In genomic region chr1:159916240-159917051, GRCh38 we compare ENCODE assay signal across 8 cellular contexts. TPM values are rescaled to one million over a fixed set of nuclear protein-coding genes. Genes with fewer than 3 reads are reported as not detected.
DNase-seq lines count a peak whose midpoint lies in the region; ATAC-seq and TF ChIP-seq lines count a peak whose summit lies in the region.

No MANE protein-coding gene starts in this region.

- no peaks in the 10 kb centered on the region for H3K9me3 Mint-ChIP-seq in activated T-helper 2 cell treated with anti-CD3 and anti-CD28 coated beads, Interferon-gamma antibody, Interleukin-2, Interleukin-4, amounts not matched to agents 10 μg/mL and 5 μg/mL and 100 μg/mL, durations not matched to agents 14 hours and 24 hours and 36 hours
- peaks cover 3% of the 10 kb centered on the region for H3K9me3 Mint-ChIP-seq in type B pancreatic cell

- peak overlapping the region; percentile 50 for H3K27ac Mint-ChIP-seq in activated T-helper 2 cell treated with anti-CD3 and anti-CD28 coated beads, Interferon-gamma antibody, Interleukin-2, Interleukin-4, amounts not matched to agents 10 μg/mL and 5 μg/mL and 100 μg/mL, durations not matched to agents 14 hours and 24 hours and 36 hours
- peak overlapping the region; percentile 85 for H3K27ac Mint-ChIP-seq in type B pancreatic cell

- peaks cover 72% of the 10 kb centered on the region for H3K36me3 Mint-ChIP-seq in activated T-helper 2 cell treated with anti-CD3 and anti-CD28 coated beads, Interferon-gamma antibody, Interleukin-2, Interleukin-4, amounts not matched to agents 10 μg/mL and 5 μg/mL and 100 μg/mL, durations not matched to agents 14 hours and 24 hours and 36 hours (ENCODE audit: low read depth)
- peaks cover 11% of the 10 kb centered on the region for H3K36me3 Mint-ChIP-seq in type B pancreatic cell

- peaks cover 45% of the 10 kb centered on the region for H3K4me1 Mint-ChIP-seq in activated T-helper 2 cell treated with anti-CD3 and anti-CD28 coated beads, Interferon-gamma antibody, Interleukin-2, Interleukin-4, amounts not matched to agents 10 μg/mL and 5 μg/mL and 100 μg/mL, durations not matched to agents 14 hours and 24 hours and 36 hours (ENCODE audit: low read depth)
- H3K4me1 Mint-ChIP-seq in type B pancreatic cell (ENCODE audit: unreplicated experiment), result peaks cover 55% of the 10 kb centered on the region

- no peak for ATAC-seq in HG02884 (IDR thresholded peaks at IDR 0.05; ENCODE audit: unreplicated experiment)

- no peak for TF ChIP-seq CTCF in type B pancreatic cell (conservative IDR thresholded peaks at IDR 0.05)

- H3K27me3 Mint-ChIP-seq in activated T-helper 2 cell treated with anti-CD3 and anti-CD28 coated beads, Interferon-gamma antibody, Interleukin-2, Interleukin-4, amounts not matched to agents 10 μg/mL and 5 μg/mL and 100 μg/mL, durations not matched to agents 14 hours and 24 hours and 36 hours (ENCODE audit: low read depth), result no peaks in the 10 kb centered on the region
- H3K27me3 Mint-ChIP-seq in type B pancreatic cell, result no peaks in the 10 kb centered on the region

- no peak overlapping the region for H3K4me3 Mint-ChIP-seq in activated T-helper 2 cell treated with anti-CD3 and anti-CD28 coated beads, Interferon-gamma antibody, Interleukin-2, Interleukin-4, amounts not matched to agents 10 μg/mL and 5 μg/mL and 100 μg/mL, durations not matched to agents 14 hours and 24 hours and 36 hours (ENCODE audit: low read depth)
- no peak overlapping the region for H3K4me3 Mint-ChIP-seq in type B pancreatic cell

- DNase-seq in AG20443 (ENCODE audit: low spot score), result peak; percentile 41
- DNase-seq in HK-2 (ENCODE audit: unreplicated experiment), result peak; percentile 84
- DNase-seq in activated T-helper 2 cell treated with anti-CD3 and anti-CD28 coated beads, Interferon-gamma antibody, Interleukin-2, Interleukin-4, amounts not matched to agents 10 μg/mL and 5 μg/mL and 100 μg/mL, durations not matched to agents 14 hours and 24 hours and 36 hours (ENCODE audit: low spot score), result no peak
- DNase-seq in iris pigment epithelial cell (ENCODE audit: low read depth), result peak; percentile 71
- no peak for DNase-seq in type B pancreatic cell (ENCODE audit: extremely low spot score, unreplicated experiment)
- no peak for DNase-seq in NK-92 (lab: John Stamatoyannopoulos, UW; ENCODE audit: unreplicated experiment)
- no peak for DNase-seq in SKM-1 treated with dmso at 0.1 percent for 144 hours (lab: John Stamatoyannopoulos, UW; ENCODE audit: unreplicated experiment)

- intact Hi-C loops in activated T-helper 2 cell treated with anti-CD3 and anti-CD28 coated beads, Interferon-gamma antibody, Interleukin-2, Interleukin-4, amounts not matched to agents 10 μg/mL and 5 μg/mL and 100 μg/mL, durations not matched to agents 14 hours and 24 hours and 36 hours (cut with micrococcal nuclease), result no loop called here

RNA-seq across cellular contexts. Expression of gene TAGLN2, which starts 8.9 kb away (rescaled TPM):
- 558 and 578 TPM in 2 replicates for total RNA-seq in activated T-helper 2 cell treated with anti-CD3 and anti-CD28 coated beads, Interferon-gamma antibody, Interleukin-2, Interleukin-4, amounts not matched to agents 10 μg/mL and 5 μg/mL and 100 μg/mL, durations not matched to agents 14 hours and 24 hours and 36 hours
- 138 and 208 TPM in 2 replicates for total RNA-seq in type B pancreatic cell (ENCODE audit: low replicate concordance)

RNA-seq across cellular contexts. Expression of gene CFAP45, which starts 16.5 kb away (rescaled TPM):
- total RNA-seq in activated T-helper 2 cell treated with anti-CD3 and anti-CD28 coated beads, Interferon-gamma antibody, Interleukin-2, Interleukin-4, amounts not matched to agents 10 μg/mL and 5 μg/mL and 100 μg/mL, durations not matched to agents 14 hours and 24 hours and 36 hours, result 1.5 and 2.3 TPM in 2 replicates
- total RNA-seq in type B pancreatic cell (ENCODE audit: low replicate concordance), result 1.0 and 2.8 TPM in 2 replicates

RNA-seq across cellular contexts. Expression of gene IGSF9, which starts 29.0 kb away (rescaled TPM):
- not detected in 2 replicates for total RNA-seq in activated T-helper 2 cell treated with anti-CD3 and anti-CD28 coated beads, Interferon-gamma antibody, Interleukin-2, Interleukin-4, amounts not matched to agents 10 μg/mL and 5 μg/mL and 100 μg/mL, durations not matched to agents 14 hours and 24 hours and 36 hours
- 36.4 and 44.3 TPM in 2 replicates for total RNA-seq in type B pancreatic cell (ENCODE audit: low replicate concordance)

RNA-seq across cellular contexts. Expression of gene SLAMF9, which starts 37.6 kb away (rescaled TPM):
- total RNA-seq in activated T-helper 2 cell treated with anti-CD3 and anti-CD28 coated beads, Interferon-gamma antibody, Interleukin-2, Interleukin-4, amounts not matched to agents 10 μg/mL and 5 μg/mL and 100 μg/mL, durations not matched to agents 14 hours and 24 hours and 36 hours, result not detected in 2 replicates
- not detected in 2 replicates for total RNA-seq in type B pancreatic cell (ENCODE audit: low replicate concordance)

RNA-seq across cellular contexts. Expression of gene VSIG8, which starts 54.0 kb away (rescaled TPM):
- total RNA-seq in activated T-helper 2 cell treated with anti-CD3 and anti-CD28 coated beads, Interferon-gamma antibody, Interleukin-2, Interleukin-4, amounts not matched to agents 10 μg/mL and 5 μg/mL and 100 μg/mL, durations not matched to agents 14 hours and 24 hours and 36 hours, result not detected in 2 replicates
- not detected in 2 replicates for total RNA-seq in type B pancreatic cell (ENCODE audit: low replicate concordance)

Comparison
In these comparisons a context has a peak if more than half of its experiments do, and no peak if none do; other contexts are left out.
1. DNase-seq: peak in AG20443 (single experiment), HK-2 (single experiment) and iris pigment epithelial cell (single experiment); none in activated T-helper 2 cell treated with anti-CD3 and anti-CD28 coated beads, Interferon-gamma antibody, Interleukin-2, Interleukin-4, amounts not matched to agents 10 μg/mL and 5 μg/mL and 100 μg/mL, durations not matched to agents 14 hours and 24 hours and 36 hours (single experiment), type B pancreatic cell (single experiment), NK-92 (single experiment) and SKM-1 treated with dmso at 0.1 percent for 144 hours (single experiment).
2. RNA of gene IGSF9, which starts 29.0 kb away (total RNA-seq): 36.4 to 44.3 TPM in type B pancreatic cell; not detected in activated T-helper 2 cell treated with anti-CD3 and anti-CD28 coated beads, Interferon-gamma antibody, Interleukin-2, Interleukin-4, amounts not matched to agents 10 μg/mL and 5 μg/mL and 100 μg/mL, durations not matched to agents 14 hours and 24 hours and 36 hours; every median in the first group is over 10 times any median in the second.